Comparison of ENCODE assay signal across 9 cellular contexts in genomic region chr13:113448885-113449692, GRCh38. TPM values are rescaled to one million over a fixed set of nuclear protein-coding genes. Genes with fewer than 3 reads are reported as not detected.
A peak's percentile ranks its signal among the peaks of the same experiment; 100 is the strongest.
DNase-seq lines count a peak whose midpoint lies in the region; ATAC-seq and TF ChIP-seq lines count a peak whose summit lies in the region.
"Had no signal": no experiment of that assay in that cellular context is flagged by ENCODE, and none has a peak within 500 bp of the region (broad histone marks: within the 10 kb centered on the region; RNA-seq: fewer than 3 reads in every experiment).

No MANE protein-coding gene starts in this region.

- no peaks in the 10 kb centered on the region for H3K36me3 Mint-ChIP-seq in activated naive CD4-positive, alpha-beta T cell treated with anti-CD3 and anti-CD28 coated beads, Interleukin-2, amount 50 U/mL, for 72 hours

- H3K27ac ChIP-seq in KMS-11 (peak overlapping the region; percentile 44), Peyer's patch (peak overlapping the region; percentile 47 to 91 (median 75)), lung (ENCODE audit: low read depth in 1 of 2, low read length in 1 of 2) (peak overlapping the region; percentile 48 to 51), vagina (peak overlapping the region; percentile 7)

- H3K9me3 Mint-ChIP-seq in activated naive CD4-positive, alpha-beta T cell treated with anti-CD3 and anti-CD28 coated beads, Interleukin-2, amount 50 U/mL, for 72 hours = no peaks in the 10 kb centered on the region

- no peak for TF ChIP-seq CTCF in KMS-11 (conservative IDR thresholded peaks at IDR 0.05; ENCODE audit: low read depth, low read length)
- TF ChIP-seq CTCF in Peyer's patch (IDR thresholded peaks at IDR 0.05) = no peak
- no peak for TF ChIP-seq CTCF in lung (IDR thresholded peaks at IDR 0.05; ENCODE audit: control extremely low read depth, extremely low read depth)
- TF ChIP-seq CTCF in vagina (IDR thresholded peaks at IDR 0.05) = no peak

- TF ChIP-seq POLR2A in Peyer's patch (IDR thresholded peaks at IDR 0.05) (peak; percentile 45 to 51), vagina (IDR thresholded peaks at IDR 0.05) (no peak)

- H3K9me3 ChIP-seq in Peyer's patch = no peaks in the 10 kb centered on the region
- no peaks in the 10 kb centered on the region for H3K9me3 ChIP-seq in lung (ENCODE audit: control insufficient read depth in 2 of 2, insufficient read depth in 1 of 2, low read length in 1 of 2)
- no peaks in the 10 kb centered on the region for H3K9me3 ChIP-seq in vagina

- H3K9ac ChIP-seq in KMS-11 = peak overlapping the region; percentile 46; the same call in 1 of the 2 replicates

- H3K27me3 ChIP-seq in KMS-11 (ENCODE audit: insufficient read depth, low read depth) = no peaks in the 10 kb centered on the region
- H3K27me3 ChIP-seq in Peyer's patch = no peaks in the 10 kb centered on the region
- no peaks in the 10 kb centered on the region for H3K27me3 ChIP-seq in lung (ENCODE audit: control insufficient read depth, insufficient read depth)
- H3K27me3 ChIP-seq in vagina = no peaks in the 10 kb centered on the region

- intact Hi-C loops in vagina (cut with DNase I) = no loop called here

- no peak overlapping the region for H3K4me3 ChIP-seq in KMS-11 (IDR thresholded peaks at IDR 0.05; ENCODE audit: insufficient read depth, low read depth, low read length)
- H3K4me3 ChIP-seq in Peyer's patch = peak overlapping the region; percentile 20 to 54 (median 38)
- peak overlapping the region; percentile 42 for H3K4me3 ChIP-seq in lung
- peak overlapping the region; percentile 34 to 36 for H3K4me3 ChIP-seq in vagina

- ATAC-seq in activated naive CD4-positive, alpha-beta T cell treated with anti-CD3 and anti-CD28 coated beads, Interleukin-2, amount 50 U/mL, for 72 hours = peak; percentile 18 to 55
- ATAC-seq in lung (ENCODE audit: insufficient read depth, low FRiP score) = peak; percentile 60

- peak overlapping the region; percentile 78 for H3K4me2 ChIP-seq in KMS-11

- no peaks in the 10 kb centered on the region for H3K36me3 ChIP-seq in KMS-11 (ENCODE audit: insufficient read depth)
- no peaks in the 10 kb centered on the region for H3K36me3 ChIP-seq in Peyer's patch
- peaks cover 0 to 5% of the 10 kb centered on the region in 2 donors for H3K36me3 ChIP-seq in lung (ENCODE audit: control insufficient read depth in 2 of 2, insufficient read depth in 2 of 2, low read length in 2 of 2)
- H3K36me3 ChIP-seq in vagina = no peaks in the 10 kb centered on the region

- peak overlapping the region in 1 of 2 donors; percentile 50 for H3K27ac Mint-ChIP-seq in activated naive CD4-positive, alpha-beta T cell treated with anti-CD3 and anti-CD28 coated beads, Interleukin-2, amount 50 U/mL, for 72 hours

- peak; percentile 52 for DNase-seq in GM03348 (ENCODE audit: low spot score)
- peak; percentile 25 to 89 (median 87) for DNase-seq in Peyer's patch
- no peak for DNase-seq in activated naive CD4-positive, alpha-beta T cell treated with anti-CD3 and anti-CD28 coated beads, Interleukin-2, amount 50 U/mL, for 72 hours (ENCODE audit: low spot score in 2 of 2)
- peak; percentile 77 for DNase-seq in lung (ENCODE audit: low spot score)
- DNase-seq in vagina (ENCODE audit: extremely low spot score in 2 of 2) = no peak
- no peak for DNase-seq in ecto neural progenitor cell (ENCODE audit: low spot score)
- no peak for DNase-seq in cortex of kidney (lab: John Stamatoyannopoulos, UW)

- peak overlapping the region; percentile 69 for H2AFZ ChIP-seq in KMS-11 (ENCODE audit: low read depth)

- peaks cover 32% of the 10 kb centered on the region for H3K4me1 ChIP-seq in KMS-11 (ENCODE audit: low read depth, poor library complexity, severe bottlenecking)
- peaks cover 0 to 5% (median 0%) of the 10 kb centered on the region in 4 donors for H3K4me1 ChIP-seq in Peyer's patch
- H3K4me1 ChIP-seq in lung (ENCODE audit: control insufficient read depth in 2 of 2, insufficient read depth in 2 of 2, low read length in 2 of 2) = peaks cover 0 to 8% of the 10 kb centered on the region in 2 donors
- no peaks in the 10 kb centered on the region for H3K4me1 ChIP-seq in vagina

- H3K79me2 ChIP-seq in KMS-11 (ENCODE audit: insufficient read depth, low read depth) = no peaks in the 10 kb centered on the region

- 57 to 79% methylated on average over 29 of the region's 29 CpGs for whole genome bisulfite sequencing in lung, 2 donors

- H4K20me1 ChIP-seq in KMS-11 (ENCODE audit: insufficient read depth) = no peaks in the 10 kb centered on the region

RNA-seq across cellular contexts. Expression of gene ADPRHL1, which starts 4.2 kb away (rescaled TPM):
- total RNA-seq in Peyer's patch (10 to 100 TPM in 1 of 4 donors, 1 to 10 TPM in 2, not detected in 1; 3.9 to 15.2 (median 5.8) TPM), lung (1 to 10 TPM; 1.4 to 4.9 TPM), vagina (1.7 TPM)
- total RNA-seq in activated naive CD4-positive, alpha-beta T cell treated with anti-CD3 and anti-CD28 coated beads, Interleukin-2, amount 50 U/mL, for 72 hours = under 1 TPM in 1 of 2 donors, not detected in 1; 0.19 TPM
- 1 to 10 TPM in 1 of 2 donors, under 1 TPM in 1; 0.83 to 1.2 TPM for polyA plus RNA-seq in lung
- total RNA-seq: RPMI7951 had no signal

RNA-seq across cellular contexts. Expression of gene DCUN1D2, which starts 41.4 kb away (rescaled TPM):
- total RNA-seq in Peyer's patch (10 to 100 TPM; 23.9 to 29.1 (median 26.9) TPM), lung (10 to 100 TPM; 15.8 to 21.1 TPM), vagina (13.3 TPM)
- 10 to 100 TPM; 18.9 to 36.5 TPM for total RNA-seq in activated naive CD4-positive, alpha-beta T cell treated with anti-CD3 and anti-CD28 coated beads, Interleukin-2, amount 50 U/mL, for 72 hours
- 10 to 100 TPM in 1 of 2 donors, 1 to 10 TPM in 1; 6.9 to 11.9 TPM for polyA plus RNA-seq in lung

Comparison
In these comparisons a context has a peak if more than half of its experiments do, and no peak if none do; other contexts are left out.
1. DNase-seq: peak in GM03348 (single experiment), Peyer's patch (3 of 3) and lung (single experiment); none in activated naive CD4-positive, alpha-beta T cell treated with anti-CD3 and anti-CD28 coated beads, Interleukin-2, amount 50 U/mL, for 72 hours (0 of 2), vagina (0 of 2), ecto neural progenitor cell (single experiment) and cortex of kidney (single experiment).
2. H3K27ac ChIP-seq: peak in every context shown above with its lines; median percentile 75 in Peyer's patch; 50 in lung; 44 in KMS-11; 7 in vagina.
3. POLR2A ChIP-seq: peak in Peyer's patch (2 of 2); none in vagina (0 of 2).